ENCODE assay signal across 21 cellular contexts in genomic region chr11:133845413-133845812, GRCh38. TPM values are rescaled to one million over a fixed set of nuclear protein-coding genes. Genes with fewer than 3 reads are reported as not detected.
"Had no signal": no experiment of that assay in that cellular context is flagged by ENCODE, and none has a peak within 500 bp of the region (broad histone marks: within the 10 kb centered on the region; RNA-seq: fewer than 3 reads in every experiment).

Gene SPATA19, minus strand, starts transcription at chr11:133845513. Its CDS starts 67 bp downstream, at chr11:133845446.

- H3K36me3 ChIP-seq: MG63 had no signal

- H3K9me3 ChIP-seq: MG63, SK-N-SH had no signal

- DNase-seq: Karpas-422, KG1, MG63, NCI-H1092 treated with DMSO at 0.1 percent for 48 hours, NCI-H1436, NCI-H187, NCI-H2029, NCI-H2081 treated with DMSO at 0.1 percent for 48 hours, NCI-H2171, NCI-H226, NCI-H446, NCI-H510A, NCI-H524 treated with DMSO at 0.1 percent for 48 hours, NCI-H69, NCI-H774, RPMI8226, SHP77, SK-N-SH, SW 1271 had no signal

- H3K4me3 ChIP-seq: MG63 had no signal

RNA-seq across cellular contexts. Expression of gene SPATA19, which starts in this region (rescaled TPM):
- total RNA-seq: HT-29, SK-MEL-5 had no signal
- polyA plus RNA-seq: SK-N-SH had no signal
